ENCODE assay signal across 25 cellular contexts in the genomic region with DNA sequence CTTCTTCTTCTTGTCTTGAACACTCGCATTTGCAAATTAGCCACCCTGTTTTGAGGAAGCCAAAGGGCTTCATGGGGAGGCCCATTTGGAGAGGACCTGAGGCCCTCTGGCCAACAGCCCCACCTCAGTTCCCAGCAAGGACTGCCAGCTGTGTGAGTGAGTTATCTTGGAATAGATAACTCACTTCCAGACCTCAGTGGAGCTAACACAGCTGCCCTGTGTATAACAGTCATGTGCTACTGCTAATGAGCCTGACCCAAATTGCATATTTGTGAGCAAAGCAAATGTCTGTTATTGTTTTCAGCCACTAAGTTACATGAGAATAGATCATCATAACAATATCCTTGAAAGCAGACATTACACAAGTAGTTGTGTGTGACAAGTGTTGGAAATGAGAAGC.
DNase-seq lines count a peak whose midpoint lies in the region; ATAC-seq, FAIRE-seq and TF ChIP-seq lines count a peak whose summit lies in the region.
"Had no signal": no experiment of that assay in that cellular context is flagged by ENCODE, and none has a peak within 500 bp of the region (broad histone marks: within the 10 kb centered on the region; RNA-seq: fewer than 3 reads in every experiment).

No MANE protein-coding gene starts in this region.

- no peak overlapping the region for H3K4ac ChIP-seq in mesendoderm (ENCODE audit: low read depth, low read length)

- H3K9ac ChIP-seq in mesendoderm (ENCODE audit: low read length): no peak overlapping the region
- H3K9ac ChIP-seq: BLaER1 treated with 17β-estradiol and CSF1 and Interleukin-3, amounts not matched to agents 10 nM and 100 nM had no signal

- H3K36me3 ChIP-seq in mesendoderm (ENCODE audit: control insufficient read depth, insufficient read depth, low read length): no peaks in the 10 kb centered on the region
- H3K36me3 ChIP-seq: BE2C; BLaER1 treated with 17β-estradiol and CSF1 and Interleukin-3, amounts not matched to agents 10 nM and 100 nM had no signal

- no peak overlapping the region for H4K5ac ChIP-seq in mesendoderm (ENCODE audit: low read length)

- FAIRE-seq in GM12891 (lab: Jason Lieb, UNC): peak; percentile 41
- FAIRE-seq: A549, D721Med, GM12878, H1 had no signal

- H3K79me2 ChIP-seq in mesendoderm (ENCODE audit: control insufficient read depth, insufficient read depth, low read length): no peaks in the 10 kb centered on the region

- H3K27me3 ChIP-seq in mesendoderm (ENCODE audit: insufficient read depth, low read length, poor library complexity): no peaks in the 10 kb centered on the region
- H3K27me3 ChIP-seq: BE2C had no signal

- DNase-seq in GM12891 (ENCODE audit: insufficient read length, low spot score): no peak
- DNase-seq in foreskin melanocyte: peak; percentile 21
- DNase-seq in mesendoderm: peak; percentile 10
- DNase-seq in progenitor cell of endocrine pancreas (ENCODE audit: low spot score, unreplicated experiment): no peak
- no peak for DNase-seq in NCI-H1930 (lab: John Stamatoyannopoulos, UW)
- DNase-seq: 8988T; ACHN; AML-193; BE2C; CD4-positive, alpha-beta T cell; CD8-positive, alpha-beta memory T cell; DMS 273 treated with DMSO at 0.1 percent for 48 hours; DMS79; EL; GDM1; H7; HCEC 1CT had no signal

- peaks cover 8% of the 10 kb centered on the region for H3K4me1 Mint-ChIP-seq in progenitor cell of endocrine pancreas (ENCODE audit: low read depth)

- no CpG with 5 or more reads among the region's 1 CpG for WGBS in mesendoderm (ENCODE audit: extremely low coverage, insufficient coverage, low lambda C conversion rate)

- H3K9me3 Mint-ChIP-seq in progenitor cell of endocrine pancreas (ENCODE audit: low read depth): no peaks in the 10 kb centered on the region
- H3K9me3 Mint-ChIP-seq: CD4-positive, alpha-beta T cell had no signal

- H3K36me3 Mint-ChIP-seq in progenitor cell of endocrine pancreas (ENCODE audit: insufficient read depth): no peaks in the 10 kb centered on the region
- H3K36me3 Mint-ChIP-seq: CD14-positive monocyte; CD8-positive, alpha-beta memory T cell had no signal

- no peak overlapping the region for H2BK120ac ChIP-seq in mesendoderm (ENCODE audit: low read depth, low read length)

- TF ChIP-seq POLR2A in GM12891 (IDR thresholded peaks at IDR 0.05; ENCODE audit: low read depth, low read length): no peak

- no peak overlapping the region for H3K4me2 ChIP-seq in mesendoderm (ENCODE audit: low read length)
- H3K4me2 ChIP-seq: A549; BLaER1 treated with 17β-estradiol and CSF1 and Interleukin-3, amounts not matched to agents 10 nM and 100 nM had no signal

- no peak overlapping the region for H3K56ac ChIP-seq in mesendoderm (ENCODE audit: low read length)

- H3K4me3 ChIP-seq in mesendoderm (ENCODE audit: low read length): no peak overlapping the region
- H3K4me3 ChIP-seq: A549; BLaER1 treated with 17β-estradiol and CSF1 and Interleukin-3, amounts not matched to agents 10 nM and 100 nM; GM12878 had no signal

- peak overlapping the region; percentile 5 for H3K27ac Mint-ChIP-seq in progenitor cell of endocrine pancreas
- H3K27ac Mint-ChIP-seq: CD14-positive monocyte; CD4-positive, alpha-beta T cell; CD8-positive, alpha-beta memory T cell had no signal

- peaks cover 4% of the 10 kb centered on the region for H3K27me3 Mint-ChIP-seq in progenitor cell of endocrine pancreas

- no peak for ATAC-seq in HG03442 (IDR thresholded peaks at IDR 0.05; ENCODE audit: unreplicated experiment)
- no peak for ATAC-seq in HG02759 (IDR thresholded peaks at IDR 0.05; ENCODE audit: unreplicated experiment)
- ATAC-seq: A549 had no signal

- no peak overlapping the region for H3K18ac ChIP-seq in mesendoderm (ENCODE audit: low read length)

- no peaks in the 10 kb centered on the region for H3K4me1 ChIP-seq in mesendoderm (ENCODE audit: control insufficient read depth, low read depth, low read length)
- H3K4me1 ChIP-seq: A549, BE2C had no signal

- no peak overlapping the region for H3K4me3 Mint-ChIP-seq in progenitor cell of endocrine pancreas (ENCODE audit: low read depth)
- H3K4me3 Mint-ChIP-seq: CD4-positive, alpha-beta T cell; CD8-positive, alpha-beta memory T cell had no signal

- H2BK15ac ChIP-seq in mesendoderm (replicated peaks; ENCODE audit: low read depth): no peak overlapping the region

- H2AK5ac ChIP-seq in mesendoderm (ENCODE audit: low read length): no peak overlapping the region

- H3K23ac ChIP-seq in mesendoderm (ENCODE audit: low read length): no peak overlapping the region

- TF ChIP-seq CTCF in progenitor cell of endocrine pancreas (IDR thresholded peaks at IDR 0.05; ENCODE audit: unreplicated experiment): no peak

- no peaks in the 10 kb centered on the region for H3K79me1 ChIP-seq in mesendoderm (ENCODE audit: low read length)

- H3K27ac ChIP-seq in mesendoderm (ENCODE audit: low read depth, low read length): no peak overlapping the region
- H3K27ac ChIP-seq: A549; BLaER1 treated with 17β-estradiol and CSF1 and Interleukin-3, amounts not matched to agents 10 nM and 100 nM had no signal

- no peak overlapping the region for H2BK5ac ChIP-seq in mesendoderm (ENCODE audit: low read length)

- H4K8ac ChIP-seq in mesendoderm (ENCODE audit: low read depth, low read length): no peak overlapping the region

TF ChIP-seq in GM12891, 5 proteins besides CTCF, POLR2A, EP300 and RAD21:
- TF ChIP-seq POLR2AphosphoS5 (IDR thresholded peaks at IDR 0.05; ENCODE audit: low read depth, low read length) (no peak), TAF1 (IDR thresholded peaks at IDR 0.05; ENCODE audit: low read depth, low read length) (no peak), SPI1 (IDR thresholded peaks at IDR 0.05; ENCODE audit: low read depth, low read length) (no peak), POU2F2 (IDR thresholded peaks at IDR 0.05; ENCODE audit: low read depth, low read length) (no peak), PAX5 (IDR thresholded peaks at IDR 0.05; ENCODE audit: insufficient read depth, low read length, severe bottlenecking) (no peak)

Comparison
In these comparisons a context has a peak if more than half of its experiments do, and no peak if none do; other contexts are left out.
1. DNase-seq: peak in foreskin melanocyte (single experiment) and mesendoderm (single experiment); none in GM12891 (single experiment), progenitor cell of endocrine pancreas (single experiment) and NCI-H1930 (0 of 2).